11 cellular contexts compared by ENCODE assay signal in genomic region chr16:84532855-84533486, GRCh38. TPM values are rescaled to one million over a fixed set of nuclear protein-coding genes. Genes with fewer than 3 reads are reported as not detected.
DNase-seq lines count a peak whose midpoint lies in the region; ATAC-seq and TF ChIP-seq lines count a peak whose summit lies in the region.
"Had no signal": no experiment of that assay in that cellular context is flagged by ENCODE, and none has a peak within 500 bp of the region (broad histone marks: within the 10 kb centered on the region; RNA-seq: fewer than 3 reads in every experiment).

No MANE protein-coding gene starts in this region.

- CTCF ChIA-PET in Panc1 (lab: Charles Lee): no interaction called here

- H3K27me3 ChIP-seq in Panc1 (ENCODE audit: control insufficient read depth, insufficient read depth, low read length) (no peaks in the 10 kb centered on the region), mesendoderm (ENCODE audit: insufficient read depth, low read length, poor library complexity) (no peaks in the 10 kb centered on the region)

- in situ Hi-C loops in Panc1 (cut with HindIII; ENCODE audit: low pct_unique_long_range_greater_than_20kb, low sequenced_read_pairs): no loop called here

- H3K56ac ChIP-seq in mesendoderm (ENCODE audit: low read length): peak overlapping the region; percentile 25

- H4K5ac ChIP-seq in mesendoderm (ENCODE audit: low read length): no peak overlapping the region

- H2BK120ac ChIP-seq in mesendoderm (ENCODE audit: low read depth, low read length): peak overlapping the region; percentile 62

- POLR2A ChIA-PET in Panc1 (lab: Charles Lee): interaction anchor here (0.5 kb wide), 1 partner anchor 88 kb away, joined by 3 read pairs; no protein-coding TSS in a partner anchor

- H3K18ac ChIP-seq in mesendoderm (ENCODE audit: low read length): no peak overlapping the region

- peak overlapping the region; percentile 50 for H3K27ac Mint-ChIP-seq in dendritic cell treated with granulocyte-macrophage colony-stimulating factor and Interleukin-4, amounts not matched to agents 40 ng/mL and 50 ng/mL, for 4 days
- peak overlapping the region; percentile 82 for H3K27ac Mint-ChIP-seq in type B pancreatic cell
- H3K27ac Mint-ChIP-seq: activated naive CD8-positive, alpha-beta T cell treated with anti-CD3 and anti-CD28 coated beads, Interleukin-2, amount 10 ng/mL, durations not matched to agents 7 days and 5 days had no signal

- no peak overlapping the region for H3K23ac ChIP-seq in mesendoderm (ENCODE audit: low read length)

- no TSS peak for BruUV-seq in Panc1 (replicated peaks; lab: Mats Ljungman, UMichigan)

- no peak overlapping the region for H3K4me2 ChIP-seq in mesendoderm (ENCODE audit: low read length)
- H3K4me2 ChIP-seq: KMS-11 had no signal

- H2BK15ac ChIP-seq in mesendoderm (replicated peaks; ENCODE audit: low read depth): no peak overlapping the region

- no peak overlapping the region for H3K9ac ChIP-seq in mesendoderm (ENCODE audit: low read length)
- H3K9ac ChIP-seq: KMS-11 had no signal

- H3K36me3 ChIP-seq in Panc1 (ENCODE audit: control insufficient read depth, insufficient read depth, low read length) (no peaks in the 10 kb centered on the region), mesendoderm (ENCODE audit: control insufficient read depth, insufficient read depth, low read length) (no peaks in the 10 kb centered on the region)

- H3K79me1 ChIP-seq in mesendoderm (ENCODE audit: low read length): no peaks in the 10 kb centered on the region

- WGBS in mesendoderm (ENCODE audit: extremely low coverage, insufficient coverage, low lambda C conversion rate): no CpG with 5 or more reads among the region's 11 CpGs

- H2AK5ac ChIP-seq in mesendoderm (ENCODE audit: low read length): no peak overlapping the region

- peak; percentile 32; the same call in 1 of the 2 replicates for ATAC-seq in Panc1

- H3K4me3 ChIP-seq in Panc1 (ENCODE audit: low read depth in 2 of 2, low read length in 2 of 2) (no peak overlapping the region), mesendoderm (ENCODE audit: low read length) (no peak overlapping the region)

- no peak overlapping the region for H3K4me3 Mint-ChIP-seq in dendritic cell treated with granulocyte-macrophage colony-stimulating factor and Interleukin-4, amounts not matched to agents 40 ng/mL and 50 ng/mL, for 4 days
- H3K4me3 Mint-ChIP-seq in type B pancreatic cell: peak overlapping the region; percentile 51
- H3K4me3 Mint-ChIP-seq: activated naive CD8-positive, alpha-beta T cell treated with anti-CD3 and anti-CD28 coated beads, Interleukin-2, amount 10 ng/mL, durations not matched to agents 7 days and 5 days had no signal

- no peaks in the 10 kb centered on the region for H3K36me3 Mint-ChIP-seq in dendritic cell treated with granulocyte-macrophage colony-stimulating factor and Interleukin-4, amounts not matched to agents 40 ng/mL and 50 ng/mL, for 4 days (ENCODE audit: low read depth)
- peaks cover 10% of the 10 kb centered on the region for H3K36me3 Mint-ChIP-seq in type B pancreatic cell

- no peak overlapping the region for H2BK5ac ChIP-seq in mesendoderm (ENCODE audit: low read length)

- H3K27ac ChIP-seq in Panc1 (ENCODE audit: low read length) (peak overlapping the region; percentile 81), mesendoderm (ENCODE audit: low read depth, low read length) (peak overlapping the region; percentile 66)
- H3K27ac ChIP-seq: KMS-11 had no signal

- peaks cover 14% of the 10 kb centered on the region for H3K4me1 ChIP-seq in Panc1 (ENCODE audit: control insufficient read depth, insufficient read depth, low read length)
- peaks cover 7% of the 10 kb centered on the region for H3K4me1 ChIP-seq in mesendoderm (ENCODE audit: control insufficient read depth, low read depth, low read length)

- intact Hi-C loops in Panc1 (cut with micrococcal nuclease; ENCODE audit: unreplicated experiment): no loop called here
- intact Hi-C loops in dendritic cell treated with granulocyte-macrophage colony-stimulating factor and Interleukin-4, amounts not matched to agents 40 ng/mL and 50 ng/mL, for 4 days (cut with micrococcal nuclease): no loop called here

- peaks cover 16% of the 10 kb centered on the region for H3K9me3 Mint-ChIP-seq in dendritic cell treated with granulocyte-macrophage colony-stimulating factor and Interleukin-4, amounts not matched to agents 40 ng/mL and 50 ng/mL, for 4 days
- peaks cover 7% of the 10 kb centered on the region for H3K9me3 Mint-ChIP-seq in type B pancreatic cell

- TF ChIP-seq CTCF in Panc1 (IDR thresholded peaks at IDR 0.05): no peak
- no peak for TF ChIP-seq CTCF in type B pancreatic cell (conservative IDR thresholded peaks at IDR 0.05)

- peaks cover 21% of the 10 kb centered on the region for H3K27me3 Mint-ChIP-seq in dendritic cell treated with granulocyte-macrophage colony-stimulating factor and Interleukin-4, amounts not matched to agents 40 ng/mL and 50 ng/mL, for 4 days
- H3K27me3 Mint-ChIP-seq in type B pancreatic cell: no peaks in the 10 kb centered on the region

- H3K4me1 Mint-ChIP-seq in dendritic cell treated with granulocyte-macrophage colony-stimulating factor and Interleukin-4, amounts not matched to agents 40 ng/mL and 50 ng/mL, for 4 days (ENCODE audit: low read depth): peaks cover 54% of the 10 kb centered on the region
- H3K4me1 Mint-ChIP-seq in type B pancreatic cell (ENCODE audit: unreplicated experiment): peaks cover 41% of the 10 kb centered on the region

- no peaks in the 10 kb centered on the region for H3K79me2 ChIP-seq in mesendoderm (ENCODE audit: control insufficient read depth, insufficient read depth, low read length)

- DNase-seq in Panc1 (ENCODE audit: low read depth, low spot score) (no peak), mesendoderm (no peak), type B pancreatic cell (ENCODE audit: extremely low spot score, unreplicated experiment) (no peak), NCI-H1105 treated with DMSO at 0.1 percent for 48 hours (lab: John Stamatoyannopoulos, UW) (no peak), retina (no peak), iPS-NIHi11 (ENCODE audit: low spot score) (no peak)
- DNase-seq: activated naive CD8-positive, alpha-beta T cell treated with anti-CD3 and anti-CD28 coated beads, Interleukin-2, amount 10 ng/mL, durations not matched to agents 7 days and 5 days; hippocampal formation; NK-92 treated with Interleukin-12 subunit alpha and Interleukin-12 subunit beta, amount 100 ng/mL, for 24 hours had no signal

- no peaks in the 10 kb centered on the region for H3K9me3 ChIP-seq in Panc1 (ENCODE audit: control insufficient read depth, insufficient read depth, low read depth, low read length)

- no peak overlapping the region for H4K8ac ChIP-seq in mesendoderm (ENCODE audit: low read depth, low read length)

- peak overlapping the region; percentile 48 for H3K4ac ChIP-seq in mesendoderm (ENCODE audit: low read depth, low read length)

RNA-seq across cellular contexts. Expression of gene MEAK7, which starts 28.5 kb away (rescaled TPM):
- total RNA-seq in Panc1 (2021; ENCODE audit: unreplicated experiment): 17.2 TPM
- 16.2 TPM for polyA plus RNA-seq in Panc1 (2012; ENCODE audit: insufficient read length)
- polyA plus RNA-seq in mesendoderm (2013, experiment 1 of 2): 5.7 TPM
- 6.3 TPM for polyA plus RNA-seq in mesendoderm (2013, experiment 2 of 2)
- 28.5 and 30.3 TPM in 2 replicates for total RNA-seq in type B pancreatic cell (ENCODE audit: low replicate concordance)
